7 cellular contexts compared by ENCODE assay signal in the genomic region with DNA sequence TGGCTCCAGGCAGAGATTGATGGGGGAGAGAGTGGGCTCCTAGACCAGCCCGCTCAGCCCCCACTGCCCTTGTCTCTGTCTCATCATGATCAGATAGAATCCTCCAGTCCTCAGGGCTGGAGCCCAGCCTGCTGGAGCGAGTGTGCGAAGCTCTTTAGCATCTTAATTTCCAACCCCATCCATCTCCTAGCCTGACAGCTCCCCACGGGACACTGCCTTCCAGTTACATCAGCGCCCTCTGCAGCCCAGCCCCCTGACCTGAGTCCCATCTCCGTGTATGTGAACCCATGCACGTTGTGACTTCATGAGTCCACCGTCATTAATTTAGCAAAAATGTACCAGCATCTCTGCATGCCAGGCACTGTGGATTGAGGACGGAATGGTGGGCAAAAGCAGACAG. TPM values are rescaled to one million over a fixed set of nuclear protein-coding genes. Genes with fewer than 3 reads are reported as not detected.
DNase-seq lines count a peak whose midpoint lies in the region; ATAC-seq and TF ChIP-seq lines count a peak whose summit lies in the region.

No MANE protein-coding gene starts in this region.

- H3K9me3 ChIP-seq in suprapubic skin = no peaks in the 10 kb centered on the region

- H3K4me1 ChIP-seq in suprapubic skin = peaks cover 20% of the 10 kb centered on the region

- H3K27ac ChIP-seq in suprapubic skin = no peak overlapping the region

- TF ChIP-seq CTCF in GM10266 (IDR thresholded peaks at IDR 0.05; ENCODE audit: control insufficient read depth, insufficient read depth, low read depth, missing control alignments) (peak; percentile 21), NB4 (IDR thresholded peaks at IDR 0.05; ENCODE audit: low read depth, low read length) (peak; percentile 42), choroid plexus epithelial cell (conservative IDR thresholded peaks at IDR 0.05; ENCODE audit: low read depth, low read length) (peak; percentile 23), neural crest cell (conservative IDR thresholded peaks at IDR 0.05) (peak; percentile 32), suprapubic skin (IDR thresholded peaks at IDR 0.05) (no peak)

- no peak for DNase-seq in GM10266 (ENCODE audit: extremely low spot score)
- peak; percentile 62 for DNase-seq in NB4 (ENCODE audit: low read depth)
- DNase-seq in choroid plexus epithelial cell (ENCODE audit: low read depth) = peak; percentile 26
- peak; percentile 39 for DNase-seq in neural crest cell (ENCODE audit: low read depth, low spot score)
- DNase-seq in suprapubic skin (ENCODE audit: low spot score in 2 of 2) = no peak

- TF ChIP-seq POLR2A in NB4 (IDR thresholded peaks at IDR 0.05; ENCODE audit: extremely low read depth, insufficient read length) (no peak), suprapubic skin (IDR thresholded peaks at IDR 0.05) (no peak)

- H3K4me3 ChIP-seq in NB4 (ENCODE audit: low read depth, low read length) (no peak overlapping the region), choroid plexus epithelial cell (ENCODE audit: low read depth, low read length) (no peak overlapping the region), suprapubic skin (no peak overlapping the region)

- H3K36me3 Mint-ChIP-seq in neural crest cell (ENCODE audit: low read depth) = no peaks in the 10 kb centered on the region

- ATAC-seq in GM19395 (IDR thresholded peaks at IDR 0.05; ENCODE audit: unreplicated experiment) (no peak), GM19324 (IDR thresholded peaks at IDR 0.05; ENCODE audit: low FRiP score, unreplicated experiment) (no peak)

- no peaks in the 10 kb centered on the region for H3K27me3 Mint-ChIP-seq in neural crest cell (ENCODE audit: low read depth)

- H3K4me1 Mint-ChIP-seq in neural crest cell = peaks cover 40% of the 10 kb centered on the region

- H3K27me3 ChIP-seq in suprapubic skin = no peaks in the 10 kb centered on the region

- peak overlapping the region; percentile 84 for H3K4me3 Mint-ChIP-seq in neural crest cell

- H3K27ac Mint-ChIP-seq in neural crest cell (ENCODE audit: unreplicated experiment) = peak overlapping the region; percentile 81

- WGBS in suprapubic skin = 18% methylated on average over 7 of the region's 9 CpGs

- H3K36me3 ChIP-seq in suprapubic skin = no peaks in the 10 kb centered on the region

- H3K9me3 Mint-ChIP-seq in neural crest cell = no peaks in the 10 kb centered on the region

- TF ChIP-seq EP300 in suprapubic skin (IDR thresholded peaks at IDR 0.05) = no peak

RNA-seq across cellular contexts. Expression of a gene that starts 2.1 kb away (rescaled TPM):
- total RNA-seq in neural crest cell = 14.3 and 15.5 TPM in 2 replicates
- total RNA-seq in suprapubic skin = not detected

RNA-seq across cellular contexts. Expression of a gene that starts 4.5 kb away (rescaled TPM):
- total RNA-seq in neural crest cell = 280 TPM in 2 replicates
- total RNA-seq in suprapubic skin = 10 to 100 TPM; 59.9 to 96.5 (median 67.9) TPM

RNA-seq across cellular contexts. Expression of a gene that starts 15.5 kb away (rescaled TPM):
- total RNA-seq in neural crest cell (105 and 114 TPM in 2 replicates), suprapubic skin (100 to 1,000 TPM; 241 to 276 (median 272) TPM)

RNA-seq across cellular contexts. Expression of a gene that starts 40.7 kb away (rescaled TPM):
- total RNA-seq in neural crest cell (not detected in 2 replicates), suprapubic skin (not detected)

RNA-seq across cellular contexts. Expression of a gene that starts 50.2 kb away (rescaled TPM):
- total RNA-seq in neural crest cell (0.23 TPM in 1 of 2 replicates, not detected in the other), suprapubic skin (1 to 10 TPM in 1 of 4 donors, under 1 TPM in 1, not detected in 2; 0.36 to 1.8 TPM)

Comparison
In these comparisons a context has a peak if more than half of its experiments do, and no peak if none do; other contexts are left out.
1. DNase-seq: peak in NB4 (single experiment), choroid plexus epithelial cell (single experiment) and neural crest cell (single experiment); none in GM10266 (single experiment) and suprapubic skin (0 of 2).
2. CTCF ChIP-seq: peak in GM10266 (single experiment), NB4 (single experiment), choroid plexus epithelial cell (single experiment) and neural crest cell (single experiment); none in suprapubic skin (0 of 2).
3. RNA of a gene that starts 2.1 kb away (total RNA-seq): 14.3 to 15.5 TPM in neural crest cell; not detected in suprapubic skin; every median in the first group is over 10 times any median in the second.